Comparison of ENCODE assay signal across 8 cellular contexts in the genomic region with DNA sequence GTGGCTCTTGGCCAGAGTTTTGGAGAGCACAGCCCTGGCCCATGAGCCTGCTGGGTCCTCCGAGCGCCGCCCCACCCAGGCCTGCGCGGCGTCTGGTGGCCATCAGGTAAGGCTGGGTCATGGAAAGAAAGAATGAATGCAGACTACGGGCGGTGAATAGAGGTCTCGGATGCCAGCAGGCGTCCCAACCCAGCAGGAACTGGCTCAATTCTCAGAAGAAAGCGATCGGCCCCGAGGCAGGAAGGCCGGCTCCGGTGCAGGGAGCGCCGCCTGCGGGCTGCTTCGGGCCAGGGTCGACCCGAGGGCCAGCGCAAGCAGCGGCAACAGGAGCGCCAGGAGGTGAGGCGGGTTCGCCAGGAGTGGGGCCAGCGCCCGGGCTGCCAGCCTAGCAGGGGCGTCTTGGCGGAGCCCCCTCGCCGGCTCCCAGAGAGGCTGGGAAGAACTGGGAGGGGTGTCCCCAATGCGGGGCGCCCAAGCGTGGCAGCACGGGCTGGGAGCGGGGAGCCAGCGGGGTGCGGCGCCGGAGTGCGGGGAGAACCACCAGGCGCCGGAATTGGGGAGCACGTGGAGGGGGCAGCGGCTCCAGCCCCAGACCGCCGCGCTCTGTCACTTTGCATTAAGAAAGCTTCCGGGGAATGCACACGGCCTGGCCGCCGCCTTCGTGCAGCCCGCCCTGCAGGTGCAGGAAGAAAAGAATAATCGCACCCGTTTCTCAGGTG. TPM values are rescaled to one million over a fixed set of nuclear protein-coding genes. Genes with fewer than 3 reads are reported as not detected.
A peak's percentile ranks its signal among the peaks of the same experiment; 100 is the strongest.
DNase-seq lines count a peak whose midpoint lies in the region; ATAC-seq and TF ChIP-seq lines count a peak whose summit lies in the region.

No MANE protein-coding gene starts in this region.

- peaks cover 6% of the 10 kb centered on the region for H3K4me1 ChIP-seq in BLaER1
- H3K4me1 ChIP-seq in HCT116 (ENCODE audit: control insufficient read depth in 1 of 2, insufficient read depth in 2 of 2, low read length in 2 of 2) = peaks cover 29 to 52% of the 10 kb centered on the region in 2 experiments

- H4K20me1 ChIP-seq in BLaER1 = no peaks in the 10 kb centered on the region; the same call in 1 of the 2 replicates
- H4K20me1 ChIP-seq in HCT116 (ENCODE audit: insufficient read depth) = no peaks in the 10 kb centered on the region

- peak overlapping the region; percentile 65 for H2AFZ ChIP-seq in HCT116 (ENCODE audit: low read depth, low read length, poor library complexity, severe bottlenecking)

- intact Hi-C loops in HCT116 (cut with micrococcal nuclease) = no loop called here
- intact Hi-C loops in activated B cell treated with CpG ODN at 0.5 μM for 24 hours (cut with micrococcal nuclease) = no loop called here

- no peaks in the 10 kb centered on the region for H3K9me2 ChIP-seq in HCT116 (ENCODE audit: insufficient read depth)

- peak in 2 of 3 experiments; percentile 27 to 40; a peak in 4 of 6 replicates for TF ChIP-seq CTCF in HCT116 (IDR thresholded peaks at IDR 0.05 in 2 of 3, conservative IDR thresholded peaks at IDR 0.05 in 1 of 3; ENCODE audit: borderline replicate concordance in 1 of 3, insufficient read depth in 1 of 3, low read depth in 2 of 3, low read length in 2 of 3)
- no peak for TF ChIP-seq CTCF in activated B cell treated with CpG ODN at 0.5 μM for 24 hours (IDR thresholded peaks at IDR 0.05)

- ATAC-seq in HCT116 (peak; percentile 83), activated B cell treated with CpG ODN at 0.5 μM for 24 hours (ENCODE audit: low read depth) (peak; percentile 14), HG02938 (IDR thresholded peaks at IDR 0.05; ENCODE audit: unreplicated experiment) (no peak), GM19452 (IDR thresholded peaks at IDR 0.05; ENCODE audit: unreplicated experiment) (no peak)

- CTCF ChIA-PET in HCT116 (lab: Charles Lee) (interaction anchor here (1.0 to 2.0 kb wide), 2 partner anchors 18 to 92 kb away, joined by 3 to 5 read pairs; no protein-coding TSS in a partner anchor), activated B cell treated with CpG ODN at 0.5 μM for 24 hours (lab: Charles Lee) (no interaction called here)

- H3K79me2 ChIP-seq in HCT116 (ENCODE audit: insufficient read depth, low read length) = peaks cover 6% of the 10 kb centered on the region; the same call in 1 of the 2 replicates

- DNase-seq in HCT116 (ENCODE audit: low read depth, low spot score) = no peak
- peak; percentile 18 for DNase-seq in activated B cell treated with CpG ODN at 0.5 μM for 24 hours
- no peak for DNase-seq in T-helper 9 cell

- H3K36me3 ChIP-seq in BLaER1 (no peaks in the 10 kb centered on the region), HCT116 (ENCODE audit: control insufficient read depth in 1 of 2, insufficient read depth in 2 of 2, low read length in 2 of 2) (0 out of 4 replicates have a peak, but pooled peaks cover 0 to 3% of the 10 kb centered on the region in 2 experiments)

- H3K9me3 Mint-ChIP-seq in activated B cell treated with CpG ODN at 0.5 μM for 24 hours = peaks cover 9% of the 10 kb centered on the region
- peaks cover 15% of the 10 kb centered on the region for H3K9me3 Mint-ChIP-seq in stimulated activated naive CD8-positive, alpha-beta T cell treated with anti-CD3 and anti-CD28 coated beads, Interleukin-15, Interleukin-2, amounts not matched to agents 100 ng/mL and 50 ng/mL, for 24 hours

- H3K27ac ChIP-seq in BLaER1 (no peak overlapping the region), HCT116 (ENCODE audit: low read depth, low read length) (peak overlapping the region; percentile 83)

- no peaks in the 10 kb centered on the region for H3K36me3 Mint-ChIP-seq in activated B cell treated with CpG ODN at 0.5 μM for 24 hours (ENCODE audit: low read depth)
- no peaks in the 10 kb centered on the region for H3K36me3 Mint-ChIP-seq in stimulated activated naive CD8-positive, alpha-beta T cell treated with anti-CD3 and anti-CD28 coated beads, Interleukin-15, Interleukin-2, amounts not matched to agents 100 ng/mL and 50 ng/mL, for 24 hours (ENCODE audit: low read depth)

- RAD21 ChIA-PET in HCT116 (lab: Charles Lee; ENCODE audit: low non-redundant PET in 1 of 2, low total read pairs in 2 of 2, uncharacterized antibody in 2 of 2, unreplicated experiment in 2 of 2) = no interaction called here

- H3K4me3 ChIP-seq in BLaER1 (peak overlapping the region; percentile 38), HCT116 (replicated peaks in 1 of 2; ENCODE audit: low read depth in 1 of 2, low read length in 2 of 2) (peak overlapping the region; percentile 62), iPS-11a (ENCODE audit: low read depth, low read length) (peak overlapping the region; percentile 28)

- H3K4me2 ChIP-seq in BLaER1 (peak overlapping the region; percentile 33), HCT116 (ENCODE audit: low read length) (peak overlapping the region; percentile 82)

- TF ChIP-seq RAD21 in HCT116 (IDR thresholded peaks at IDR 0.05; ENCODE audit: low read depth) = peak; percentile 44

- H3K4me3 Mint-ChIP-seq in activated B cell treated with CpG ODN at 0.5 μM for 24 hours = peak overlapping the region; percentile 79
- peak overlapping the region; percentile 31 for H3K4me3 Mint-ChIP-seq in stimulated activated naive CD8-positive, alpha-beta T cell treated with anti-CD3 and anti-CD28 coated beads, Interleukin-15, Interleukin-2, amounts not matched to agents 100 ng/mL and 50 ng/mL, for 24 hours

- H3K9ac ChIP-seq in BLaER1 = no peak overlapping the region
- peak overlapping the region; percentile 69 for H3K9ac ChIP-seq in HCT116 (ENCODE audit: low read length)

- peaks cover 34% of the 10 kb centered on the region for H3K27me3 Mint-ChIP-seq in activated B cell treated with CpG ODN at 0.5 μM for 24 hours
- peaks cover 34% of the 10 kb centered on the region for H3K27me3 Mint-ChIP-seq in stimulated activated naive CD8-positive, alpha-beta T cell treated with anti-CD3 and anti-CD28 coated beads, Interleukin-15, Interleukin-2, amounts not matched to agents 100 ng/mL and 50 ng/mL, for 24 hours

- POLR2A ChIA-PET in HCT116 (lab: Charles Lee) = interaction anchor here (0.6 to 1.6 kb wide), 5 partner anchors 14 to 92 kb away, joined by 3 to 5 read pairs (median 3); no protein-coding TSS in a partner anchor
- POLR2A ChIA-PET in activated B cell treated with CpG ODN at 0.5 μM for 24 hours (lab: Charles Lee) = no interaction called here

- no peak for TF ChIP-seq POLR2A in HCT116 (IDR thresholded peaks at IDR 0.05; ENCODE audit: borderline replicate concordance, extremely low read depth, insufficient read depth, insufficient read length)

- peak overlapping the region; percentile 24 for H3K27ac Mint-ChIP-seq in activated B cell treated with CpG ODN at 0.5 μM for 24 hours
- no peak overlapping the region for H3K27ac Mint-ChIP-seq in stimulated activated naive CD8-positive, alpha-beta T cell treated with anti-CD3 and anti-CD28 coated beads, Interleukin-15, Interleukin-2, amounts not matched to agents 100 ng/mL and 50 ng/mL, for 24 hours

- H3K9me3 ChIP-seq in BLaER1 (peaks cover 29% of the 10 kb centered on the region), HCT116 (ENCODE audit: control insufficient read depth in 1 of 2, insufficient read depth in 1 of 2, low read depth in 1 of 2, low read length in 2 of 2) (peaks cover 0 to 7% of the 10 kb centered on the region in 2 experiments; a peak in 1 of 4 replicates)

- no TSS peak for BruUV-seq in HCT116 (replicated peaks; lab: Mats Ljungman, UMichigan)

- H3K4me1 Mint-ChIP-seq in activated B cell treated with CpG ODN at 0.5 μM for 24 hours = peaks cover 8% of the 10 kb centered on the region
- peaks cover 4% of the 10 kb centered on the region for H3K4me1 Mint-ChIP-seq in stimulated activated naive CD8-positive, alpha-beta T cell treated with anti-CD3 and anti-CD28 coated beads, Interleukin-15, Interleukin-2, amounts not matched to agents 100 ng/mL and 50 ng/mL, for 24 hours (ENCODE audit: low read depth)

- H3K27me3 ChIP-seq in BLaER1 (peaks cover 35% of the 10 kb centered on the region), HCT116 (ENCODE audit: insufficient read depth, low read length) (no peaks in the 10 kb centered on the region)

TF ChIP-seq in HCT116, 20 proteins besides CTCF, POLR2A, EP300 and RAD21 (continues in another document):
- TF ChIP-seq CEBPB (IDR thresholded peaks at IDR 0.05; ENCODE audit: low read depth) = no peak
- peak; percentile 54; the same call in 1 of the 2 replicates for TF ChIP-seq CBX3 (IDR thresholded peaks at IDR 0.05; ENCODE audit: low read depth)
- TF ChIP-seq EZH2 (IDR thresholded peaks at IDR 0.05) = no peak
- no peak for TF ChIP-seq EGR1 (IDR thresholded peaks at IDR 0.05; ENCODE audit: low read depth)
- TF ChIP-seq FOSL1 (IDR thresholded peaks at IDR 0.05; ENCODE audit: low read depth) = no peak
- no peak for TF ChIP-seq ZNF274 (IDR thresholded peaks at IDR 0.05; ENCODE audit: low read depth, low read length)
- TF ChIP-seq, protein P1, sequence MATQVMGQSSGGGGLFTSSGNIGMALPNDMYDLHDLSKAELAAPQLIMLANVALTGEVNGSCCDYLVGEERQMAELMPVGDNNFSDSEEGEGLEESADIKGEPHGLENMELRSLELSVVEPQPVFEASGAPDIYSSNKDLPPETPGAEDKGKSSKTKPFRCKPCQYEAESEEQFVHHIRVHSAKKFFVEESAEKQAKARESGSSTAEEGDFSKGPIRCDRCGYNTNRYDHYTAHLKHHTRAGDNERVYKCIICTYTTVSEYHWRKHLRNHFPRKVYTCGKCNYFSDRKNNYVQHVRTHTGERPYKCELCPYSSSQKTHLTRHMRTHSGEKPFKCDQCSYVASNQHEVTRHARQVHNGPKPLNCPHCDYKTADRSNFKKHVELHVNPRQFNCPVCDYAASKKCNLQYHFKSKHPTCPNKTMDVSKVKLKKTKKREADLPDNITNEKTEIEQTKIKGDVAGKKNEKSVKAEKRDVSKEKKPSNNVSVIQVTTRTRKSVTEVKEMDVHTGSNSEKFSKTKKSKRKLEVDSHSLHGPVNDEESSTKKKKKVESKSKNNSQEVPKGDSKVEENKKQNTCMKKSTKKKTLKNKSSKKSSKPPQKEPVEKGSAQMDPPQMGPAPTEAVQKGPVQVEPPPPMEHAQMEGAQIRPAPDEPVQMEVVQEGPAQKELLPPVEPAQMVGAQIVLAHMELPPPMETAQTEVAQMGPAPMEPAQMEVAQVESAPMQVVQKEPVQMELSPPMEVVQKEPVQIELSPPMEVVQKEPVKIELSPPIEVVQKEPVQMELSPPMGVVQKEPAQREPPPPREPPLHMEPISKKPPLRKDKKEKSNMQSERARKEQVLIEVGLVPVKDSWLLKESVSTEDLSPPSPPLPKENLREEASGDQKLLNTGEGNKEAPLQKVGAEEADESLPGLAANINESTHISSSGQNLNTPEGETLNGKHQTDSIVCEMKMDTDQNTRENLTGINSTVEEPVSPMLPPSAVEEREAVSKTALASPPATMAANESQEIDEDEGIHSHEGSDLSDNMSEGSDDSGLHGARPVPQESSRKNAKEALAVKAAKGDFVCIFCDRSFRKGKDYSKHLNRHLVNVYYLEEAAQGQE (IDR thresholded peaks at IDR 0.05; ENCODE audit: low read depth) = no peak
- peak; percentile 28; the same call in 1 of the 2 replicates for TF ChIP-seq SP1 (IDR thresholded peaks at IDR 0.05; ENCODE audit: low read depth)
- TF ChIP-seq SRF (IDR thresholded peaks at IDR 0.05; ENCODE audit: low read depth) = no peak
- no peak for TF ChIP-seq JUND (IDR thresholded peaks at IDR 0.05)

RNA-seq across cellular contexts. Expression of a gene that starts 7.1 kb away (rescaled TPM):
- total RNA-seq in HCT116 (2021; ENCODE audit: unreplicated experiment) (15.7 TPM), activated B cell treated with CpG ODN at 0.5 μM for 24 hours (0.07 TPM in 1 of 2 replicates, not detected in the other)
- polyA plus RNA-seq in HCT116 (2012) = 11.9 and 12.7 TPM in 2 replicates

Comparison
In these comparisons a context has a peak if more than half of its experiments do, and no peak if none do; other contexts are left out.
1. ATAC-seq: peak in HCT116 (single experiment) and activated B cell treated with CpG ODN at 0.5 μM for 24 hours (single experiment); none in HG02938 (single experiment) and GM19452 (single experiment).
2. RNA of a gene that starts 7.1 kb away (total RNA-seq): 15.7 TPM in HCT116 (single experiment); 0.07 TPM in activated B cell treated with CpG ODN at 0.5 μM for 24 hours; every median in the first group is over 10 times any median in the second.
3. Peak in every context shown above with its lines, with median percentiles within 50 percentile points of each other: H3K4me3 ChIP-seq.